In the genomic region with DNA sequence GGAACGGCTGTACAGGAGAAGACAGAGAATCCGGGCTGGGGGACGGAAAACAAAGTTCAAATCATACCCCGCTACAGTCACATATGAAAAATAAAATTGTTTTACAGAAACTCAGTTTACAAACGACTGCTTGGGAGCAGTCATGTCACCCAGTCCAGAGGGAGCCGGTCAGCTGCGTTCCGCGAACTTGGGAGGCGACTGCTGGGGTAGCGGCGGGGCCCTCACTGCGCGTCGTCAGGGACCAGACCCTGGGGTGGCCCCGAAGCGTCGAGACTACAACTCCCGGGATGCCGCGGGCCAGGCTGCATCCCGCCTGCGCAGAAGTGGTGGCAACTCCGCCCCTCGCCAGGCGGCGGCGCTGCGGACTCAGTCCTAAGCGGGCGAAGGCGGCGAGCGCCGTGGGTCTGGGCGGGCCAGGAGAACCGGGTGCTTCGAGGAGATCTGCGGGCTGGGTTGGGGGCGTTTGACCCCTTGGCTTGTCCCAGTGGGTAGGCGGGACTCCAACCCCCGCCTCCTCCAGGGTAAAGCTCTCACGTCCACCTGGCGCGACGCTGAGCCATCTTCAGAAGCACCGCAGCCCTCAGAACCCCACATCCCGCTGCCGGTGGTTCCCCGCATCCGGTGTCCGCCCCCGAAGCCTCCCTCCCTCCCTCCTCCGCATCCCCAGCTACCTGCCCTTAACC, we compare ENCODE assay signal across 9 cellular contexts. TPM values are rescaled to one million over a fixed set of nuclear protein-coding genes. Genes with fewer than 3 reads are reported as not detected.
DNase-seq lines count a peak whose midpoint lies in the region; ATAC-seq and FAIRE-seq lines count a peak whose summit lies in the region.
"Had no signal": no experiment of that assay in that cellular context is flagged by ENCODE, and none has a peak within 500 bp of the region (broad histone marks: within the 10 kb centered on the region; RNA-seq: fewer than 3 reads in every experiment).

No MANE protein-coding gene starts in this region.

- DNase-seq in GM19239 (ENCODE audit: insufficient read length, low spot score) = peak; percentile 69
- DNase-seq in NCI-H510A (lab: John Stamatoyannopoulos, UW) = peak; percentile 66
- DNase-seq in activated CD4-positive, alpha-beta T cell treated with anti-CD3 and anti-CD28 coated beads for 36 hours = peak; percentile 96
- DNase-seq in left kidney (ENCODE audit: low read depth, low spot score) = peak; percentile 97
- DNase-seq in stimulated activated CD4-positive, alpha-beta T cell treated with anti-CD3 and anti-CD28 coated beads, Interleukin-1b, Interleukin-23, amount 100 ng/mL, for 48 hours = peak; percentile 89

- POLR2A ChIA-PET in activated CD4-positive, alpha-beta T cell treated with anti-CD3 and anti-CD28 coated beads for 36 hours (lab: Charles Lee) = interaction anchor here (1.1 kb wide), 1 partner anchor 86 kb away, joined by 3 read pairs; no protein-coding TSS in a partner anchor

- intact Hi-C loops in activated CD4-positive, alpha-beta T cell treated with anti-CD3 and anti-CD28 coated beads for 36 hours (cut with DNase I, micrococcal nuclease) = loop anchor here (1.0 to 10.0 kb wide), 8 partner anchors 11 to 534 kb away; partner anchors contain the start of genes CREB3 (in 2 of the 2), TLN1 (in 2 of the 2), ATOSB (in 1 of the 2) and HINT2 (in 1 of the 2)

- 0 out of 22 replicates have a peak, but pooled peaks cover 0 to 4% (median 0%) of the 10 kb centered on the region in 11 experiments for H3K36me3 ChIP-seq in BLaER1 treated with 17β-estradiol and CSF1 and Interleukin-3, amounts not matched to agents 10 nM and 100 nM

- H3K4me1 Mint-ChIP-seq in activated CD4-positive, alpha-beta T cell treated with anti-CD3 and anti-CD28 coated beads for 36 hours = peaks cover 52% of the 10 kb centered on the region

- peak overlapping the region; percentile 97 for H3K27ac Mint-ChIP-seq in activated CD4-positive, alpha-beta T cell treated with anti-CD3 and anti-CD28 coated beads for 36 hours

- H3K4me3 Mint-ChIP-seq in activated CD4-positive, alpha-beta T cell treated with anti-CD3 and anti-CD28 coated beads for 36 hours = peak overlapping the region; percentile 91

- no peaks in the 10 kb centered on the region for H3K27me3 Mint-ChIP-seq in activated CD4-positive, alpha-beta T cell treated with anti-CD3 and anti-CD28 coated beads for 36 hours

- peaks cover 0 to 2% (median 0%) of the 10 kb centered on the region in 11 experiments; a peak in 3 of 22 replicates for H3K9me3 ChIP-seq in BLaER1 treated with 17β-estradiol and CSF1 and Interleukin-3, amounts not matched to agents 10 nM and 100 nM (replicated peaks in 1 of 11)

- no peaks in the 10 kb centered on the region for H4K20me1 ChIP-seq in BLaER1 treated with 17β-estradiol and CSF1 and Interleukin-3, amounts not matched to agents 10 nM and 100 nM

- H3K36me3 Mint-ChIP-seq in activated CD4-positive, alpha-beta T cell treated with anti-CD3 and anti-CD28 coated beads for 36 hours (ENCODE audit: low read depth) = peaks cover 21% of the 10 kb centered on the region

- H3K9me3 Mint-ChIP-seq in activated CD4-positive, alpha-beta T cell treated with anti-CD3 and anti-CD28 coated beads for 36 hours (ENCODE audit: low read depth) = no peaks in the 10 kb centered on the region

- peak overlapping the region; percentile 91 to 99 (median 97) for H3K4me2 ChIP-seq in BLaER1 treated with 17β-estradiol and CSF1 and Interleukin-3, amounts not matched to agents 10 nM and 100 nM

- H3K27me3 ChIP-seq in BLaER1 treated with 17β-estradiol and CSF1 and Interleukin-3, amounts not matched to agents 10 nM and 100 nM = no peaks in the 10 kb centered on the region

- peak; percentile 92 for ATAC-seq in HG03439 (IDR thresholded peaks at IDR 0.05; ENCODE audit: unreplicated experiment)
- peak; percentile 84 for ATAC-seq in activated CD4-positive, alpha-beta T cell treated with anti-CD3 and anti-CD28 coated beads for 36 hours

- H3K4me1 ChIP-seq in BLaER1 treated with 17β-estradiol and CSF1 and Interleukin-3, amounts not matched to agents 10 nM and 100 nM = peaks cover 90 to 98% (median 94%) of the 10 kb centered on the region in 10 experiments

- peak; percentile 89 for FAIRE-seq in GM19239 (lab: Jason Lieb, UNC)

- peak overlapping the region; percentile 61 to 74 (median 72) for H3K4me3 ChIP-seq in BLaER1 treated with 17β-estradiol and CSF1 and Interleukin-3, amounts not matched to agents 10 nM and 100 nM

- CTCF ChIA-PET in activated CD4-positive, alpha-beta T cell treated with anti-CD3 and anti-CD28 coated beads for 36 hours (lab: Charles Lee) = interaction anchor here (0.6 to 7.2 kb wide), 28 partner anchors 8 to 533 kb away, joined by 3 to 89 read pairs (median 4); partner anchors contain the start of genes ARHGEF39, CCDC107, CREB3 and GBA2

- peak overlapping the region; percentile 81 to 95 (median 87) for H3K9ac ChIP-seq in BLaER1 treated with 17β-estradiol and CSF1 and Interleukin-3, amounts not matched to agents 10 nM and 100 nM

- peak overlapping the region; percentile 83 to 92 (median 89) for H3K27ac ChIP-seq in BLaER1 treated with 17β-estradiol and CSF1 and Interleukin-3, amounts not matched to agents 10 nM and 100 nM
- peak overlapping the region; percentile 30 for H3K27ac ChIP-seq in cingulate gyrus (ENCODE audit: low read depth, low read length)

RNA-seq across cellular contexts. Expression of gene SIT1, which starts 4.0 kb away (rescaled TPM):
- total RNA-seq in activated CD4-positive, alpha-beta T cell treated with anti-CD3 and anti-CD28 coated beads for 36 hours = 10 to 100 TPM; 76.5 to 80.9 TPM
- total RNA-seq: glomerular endothelial cell had no signal

RNA-seq across cellular contexts. Expression of gene RMRP, which starts 11.1 kb away (rescaled TPM):
- over 10,000 TPM in 1 of 2 experiments, 100 to 1,000 TPM in 1; 894 to 11,462 TPM for total RNA-seq in activated CD4-positive, alpha-beta T cell treated with anti-CD3 and anti-CD28 coated beads for 36 hours

RNA-seq across cellular contexts. Expression of gene CCDC107, which starts 11.4 kb away (rescaled TPM):
- total RNA-seq in activated CD4-positive, alpha-beta T cell treated with anti-CD3 and anti-CD28 coated beads for 36 hours = 10 to 100 TPM in 1 of 2 experiments, 1 to 10 TPM in 1; 7.9 to 10.4 TPM

RNA-seq across cellular contexts. Expression of gene ARHGEF39, which starts 18.3 kb away (rescaled TPM):
- 10 to 100 TPM; 19.1 to 23.1 TPM for total RNA-seq in activated CD4-positive, alpha-beta T cell treated with anti-CD3 and anti-CD28 coated beads for 36 hours

RNA-seq across cellular contexts. Expression of gene CA9, which starts 27.0 kb away (rescaled TPM):
- 1 to 10 TPM; 2.9 to 3.1 TPM for total RNA-seq in activated CD4-positive, alpha-beta T cell treated with anti-CD3 and anti-CD28 coated beads for 36 hours
- total RNA-seq: glomerular endothelial cell had no signal

Comparison
In these comparisons a context has a peak if more than half of its experiments do, and no peak if none do; other contexts are left out.
1. Peak in every context shown above with its lines: DNase-seq, ATAC-seq, H3K4me3 ChIP-seq and H3K27ac ChIP-seq.